15 cellular contexts compared by ENCODE assay signal in genomic region chr9:72210522-72210921, GRCh38.
"Had no signal": no experiment of that assay in that cellular context is flagged by ENCODE, and none has a peak within 500 bp of the region (broad histone marks: within the 10 kb centered on the region; RNA-seq: fewer than 3 reads in every experiment).

No MANE protein-coding gene starts in this region.

- H3K9me3 ChIP-seq: colonic mucosa, gastroesophageal sphincter, ovary, testis, upper lobe of right lung had no signal

- H3K27me3 ChIP-seq: colonic mucosa, gastroesophageal sphincter, neural progenitor cell, ovary, testis, upper lobe of right lung had no signal

- H3K4me1 ChIP-seq: colonic mucosa, gastroesophageal sphincter, neural progenitor cell, testis, upper lobe of right lung had no signal

- H3K9ac ChIP-seq: neural progenitor cell had no signal

- H3K36me3 ChIP-seq: colonic mucosa, gastroesophageal sphincter, neural progenitor cell, ovary, upper lobe of right lung had no signal

- H3K4me2 ChIP-seq: neural progenitor cell had no signal

- ATAC-seq: activated CD8-positive, alpha-beta T cell treated with anti-CD3 and anti-CD28 coated beads, Interleukin-2, amount 10 ng/mL, durations not matched to agents 7 days and 5 days; activated T-helper 17 cell treated with anti-CD3 and anti-CD28 coated beads, Interleukin-2, amount 50 U/mL, for 72 hours; gastroesophageal sphincter; upper lobe of right lung had no signal

- H3K4me3 Mint-ChIP-seq: activated CD8-positive, alpha-beta T cell treated with anti-CD3 and anti-CD28 coated beads, Interleukin-2, amount 10 ng/mL, durations not matched to agents 7 days and 5 days; activated naive CD4-positive, alpha-beta T cell treated with anti-CD3 and anti-CD28 coated beads for 36 hours; activated T-helper 17 cell treated with anti-CD3 and anti-CD28 coated beads, Interleukin-2, amount 50 U/mL, for 72 hours; neural progenitor cell; stimulated activated naive CD8-positive, alpha-beta T cell treated with anti-CD3 and anti-CD28 coated beads, Interleukin-15, Interleukin-2, amounts not matched to agents 100 ng/mL and 50 ng/mL, for 24 hours had no signal

- H3K4me3 ChIP-seq: colonic mucosa, gastroesophageal sphincter, neural progenitor cell, ovary, testis, upper lobe of right lung had no signal

- H2AFZ ChIP-seq: neural progenitor cell had no signal

- H3K4me1 Mint-ChIP-seq: activated T-helper 17 cell treated with anti-CD3 and anti-CD28 coated beads, Interleukin-2, amount 50 U/mL, for 72 hours; neural progenitor cell had no signal

- DNase-seq: activated CD4-positive, alpha-beta T cell treated with anti-CD3 and anti-CD28 coated beads for 4 hours; activated CD8-positive, alpha-beta T cell treated with anti-CD3 and anti-CD28 coated beads, Interleukin-2, amount 10 ng/mL, durations not matched to agents 7 days and 5 days; activated naive CD4-positive, alpha-beta T cell treated with anti-CD3 and anti-CD28 coated beads for 36 hours; caudate nucleus; colonic mucosa; ovary; retina; stimulated activated CD4-positive, alpha-beta T cell treated with anti-CD3 and anti-CD28 coated beads, Interleukin-15, amount 100 ng/mL, for 24 hours; stimulated activated CD4-positive, alpha-beta T cell treated with anti-CD3 and anti-CD28 coated beads, Interleukin-4, amount 100 ng/mL, for 24 hours; testis; upper lobe of right lung had no signal

- H3K27ac ChIP-seq: colonic mucosa, gastroesophageal sphincter, neural progenitor cell, ovary, testis, upper lobe of right lung had no signal

- H3K36me3 Mint-ChIP-seq: neural progenitor cell had no signal

- H3K27ac Mint-ChIP-seq: activated CD8-positive, alpha-beta T cell treated with anti-CD3 and anti-CD28 coated beads, Interleukin-2, amount 10 ng/mL, durations not matched to agents 7 days and 5 days; activated naive CD4-positive, alpha-beta T cell treated with anti-CD3 and anti-CD28 coated beads for 36 hours; activated T-helper 17 cell treated with anti-CD3 and anti-CD28 coated beads, Interleukin-2, amount 50 U/mL, for 72 hours; neural progenitor cell; stimulated activated naive CD8-positive, alpha-beta T cell treated with anti-CD3 and anti-CD28 coated beads, Interleukin-15, Interleukin-2, amounts not matched to agents 100 ng/mL and 50 ng/mL, for 24 hours had no signal

- H3K9me3 Mint-ChIP-seq: activated naive CD4-positive, alpha-beta T cell treated with anti-CD3 and anti-CD28 coated beads for 36 hours; activated T-helper 17 cell treated with anti-CD3 and anti-CD28 coated beads, Interleukin-2, amount 50 U/mL, for 72 hours; stimulated activated naive CD8-positive, alpha-beta T cell treated with anti-CD3 and anti-CD28 coated beads, Interleukin-15, Interleukin-2, amounts not matched to agents 100 ng/mL and 50 ng/mL, for 24 hours had no signal
